In the genomic region with DNA sequence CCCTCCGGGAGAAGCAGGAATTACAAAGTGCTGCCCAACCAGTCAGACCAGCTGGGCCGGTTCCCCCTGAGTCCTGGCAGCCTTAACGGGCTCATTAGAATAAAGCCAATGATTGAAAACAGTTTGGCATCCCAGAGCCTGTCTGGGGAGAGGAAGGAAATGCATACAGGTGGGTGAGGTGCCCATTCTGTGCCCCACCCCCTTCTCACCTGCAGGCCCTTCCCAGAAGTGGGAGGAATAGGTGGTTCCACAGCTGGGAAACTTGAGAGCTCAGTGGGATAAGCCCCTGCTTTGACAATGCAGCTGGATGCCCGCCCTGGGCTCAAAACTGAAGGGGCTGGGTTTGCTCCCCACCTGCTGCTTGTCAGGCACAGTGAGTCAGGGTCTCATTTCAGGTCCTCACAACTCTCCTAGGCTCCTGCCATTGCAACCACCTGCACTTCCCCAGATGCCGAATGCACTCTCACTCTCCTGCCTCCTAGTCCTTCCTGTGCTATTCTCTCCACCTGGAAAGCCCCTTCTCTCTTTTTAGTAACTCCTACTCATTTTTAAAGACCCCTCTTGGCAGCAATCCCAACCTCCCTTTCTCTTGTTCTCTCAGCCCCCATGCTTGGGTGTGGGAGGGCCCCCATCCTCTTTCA, we compare ENCODE assay signal across 1 cellular context.
A peak's percentile ranks its signal among the peaks of the same experiment; 100 is the strongest.
TF ChIP-seq lines count a peak whose summit lies in the region.

No MANE protein-coding gene starts in this region.

TF ChIP-seq in GM12878, 131 proteins besides CTCF, POLR2A, EP300 and RAD21:
- TF ChIP-seq NFIC (IDR thresholded peaks at IDR 0.05; ENCODE audit: low read depth, low read length) (0 out of 2 replicates have a peak, but pooled peaks have one; percentile 31), RFX5 (IDR thresholded peaks at IDR 0.05; ENCODE audit: low read depth, low read length) (no peak), EGR1 (IDR thresholded peaks at IDR 0.05; ENCODE audit: borderline replicate concordance in 1 of 2, low read depth in 2 of 2, low read length in 2 of 2) (peak in 1 of 2 experiments; percentile 45; a peak in 1 of 3 replicates), ZBED1 (IDR thresholded peaks at IDR 0.05; ENCODE audit: borderline replicate concordance) (no peak), MEF2A (IDR thresholded peaks at IDR 0.05; ENCODE audit: insufficient read depth, low read depth, low read length) (0 out of 2 replicates have a peak, but pooled peaks have one; percentile 31)
